In the genomic region with DNA sequence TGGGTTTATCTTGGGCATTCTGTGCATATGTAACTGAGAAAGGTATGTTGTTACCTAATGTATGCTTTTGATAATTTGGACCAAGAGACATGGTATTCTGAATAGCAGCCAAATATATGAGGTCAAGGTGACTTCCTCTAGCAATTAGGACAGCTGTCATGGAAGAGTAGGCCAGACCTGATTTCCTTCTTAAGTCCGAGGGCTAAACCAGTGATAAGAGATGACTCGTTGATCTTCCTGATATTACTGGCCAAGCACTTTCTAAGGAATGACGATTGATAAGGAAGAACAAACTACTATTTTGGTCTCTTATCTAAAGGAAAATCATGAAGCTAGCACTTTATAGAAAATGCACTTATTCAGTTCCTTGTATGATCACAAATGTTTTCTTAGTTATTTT, we compare ENCODE assay signal across 14 cellular contexts. TPM values are rescaled to one million over a fixed set of nuclear protein-coding genes. Genes with fewer than 3 reads are reported as not detected.
DNase-seq lines count a peak whose midpoint lies in the region; ATAC-seq, FAIRE-seq and TF ChIP-seq lines count a peak whose summit lies in the region.
"Had no signal": no experiment of that assay in that cellular context is flagged by ENCODE, and none has a peak within 500 bp of the region (broad histone marks: within the 10 kb centered on the region; RNA-seq: fewer than 3 reads in every experiment).

No MANE protein-coding gene starts in this region.

- H3K36me3 ChIP-seq in CD4-positive, CD25-positive, alpha-beta regulatory T cell (ENCODE audit: control insufficient read depth, insufficient read depth, low read length): no peaks in the 10 kb centered on the region
- H3K36me3 ChIP-seq in trophoblast cell (ENCODE audit: control insufficient read depth in 1 of 2, insufficient read depth in 2 of 2, low read length in 2 of 2): no peaks in the 10 kb centered on the region

- no peaks in the 10 kb centered on the region for H3K9me3 Mint-ChIP-seq in CD4-positive, CD25-positive, alpha-beta regulatory T cell
- no peaks in the 10 kb centered on the region for H3K9me3 Mint-ChIP-seq in activated naive CD4-positive, alpha-beta T cell treated with anti-CD3 and anti-CD28 coated beads, Interleukin-2, amount 10 ng/mL, durations not matched to agents 7 days and 5 days
- H3K9me3 Mint-ChIP-seq: CD4-positive, alpha-beta T cell had no signal

- H3K23ac ChIP-seq in trophoblast cell (ENCODE audit: low read length): no peak overlapping the region

- peak overlapping the region in 2 of 3 donors; percentile 7 to 13 for H3K27ac Mint-ChIP-seq in CD4-positive, CD25-positive, alpha-beta regulatory T cell
- H3K27ac Mint-ChIP-seq in activated naive CD4-positive, alpha-beta T cell treated with anti-CD3 and anti-CD28 coated beads, Interleukin-2, amount 10 ng/mL, durations not matched to agents 7 days and 5 days: no peak overlapping the region
- H3K27ac Mint-ChIP-seq: CD4-positive, alpha-beta T cell had no signal

- no peak overlapping the region for H3K18ac ChIP-seq in trophoblast cell (ENCODE audit: low read length)

- H4K8ac ChIP-seq in trophoblast cell (ENCODE audit: low read depth, low read length): no peak overlapping the region

- no peak overlapping the region for H4K91ac ChIP-seq in trophoblast cell (ENCODE audit: low read depth, low read length)

- no peaks in the 10 kb centered on the region for H3K27me3 Mint-ChIP-seq in CD4-positive, CD25-positive, alpha-beta regulatory T cell
- H3K27me3 Mint-ChIP-seq in activated naive CD4-positive, alpha-beta T cell treated with anti-CD3 and anti-CD28 coated beads, Interleukin-2, amount 10 ng/mL, durations not matched to agents 7 days and 5 days: no peaks in the 10 kb centered on the region
- H3K27me3 Mint-ChIP-seq: CD4-positive, alpha-beta T cell had no signal

- no peak overlapping the region for H3K14ac ChIP-seq in trophoblast cell (ENCODE audit: low read length)

- H3K9me3 ChIP-seq in CD4-positive, CD25-positive, alpha-beta regulatory T cell (ENCODE audit: control insufficient read depth in 2 of 2, low read length in 2 of 2): no peaks in the 10 kb centered on the region
- H3K9me3 ChIP-seq in trophoblast cell (ENCODE audit: insufficient read depth, low read depth, low read length): no peaks in the 10 kb centered on the region

- H3K9ac ChIP-seq in trophoblast cell (ENCODE audit: low read length): no peak overlapping the region

- DNase-seq in CD4-positive, CD25-positive, alpha-beta regulatory T cell: no peak
- DNase-seq in LoVo (ENCODE audit: low spot score) (peak; percentile 28), dermis blood vessel endothelial cell (peak; percentile 51), trophoblast cell (peak; percentile 64 to 88), GM12891 (ENCODE audit: insufficient read length, low spot score) (no peak)
- DNase-seq in activated naive CD4-positive, alpha-beta T cell treated with anti-CD3 and anti-CD28 coated beads, Interleukin-2, amount 10 ng/mL, durations not matched to agents 7 days and 5 days: no peak
- DNase-seq: activated CD4-positive, alpha-beta T cell treated with anti-CD3 and anti-CD28 coated beads for 1 hour; CD4-positive, alpha-beta T cell; HCEC 1CT; Karpas-422; NCI-H2227 treated with DMSO at 0.1 percent for 48 hours; SHP77 treated with DMSO at 0.1 percent for 48 hours had no signal

- no peak overlapping the region for H2BK12ac ChIP-seq in trophoblast cell (ENCODE audit: low read length)

- no peak overlapping the region for H3K4me2 ChIP-seq in trophoblast cell (ENCODE audit: low read length)

- H2BK120ac ChIP-seq in trophoblast cell (ENCODE audit: insufficient read depth, low read length, poor library complexity): no peak overlapping the region

- no peaks in the 10 kb centered on the region for H3K27me3 ChIP-seq in CD4-positive, CD25-positive, alpha-beta regulatory T cell (ENCODE audit: control insufficient read depth, insufficient read depth, low read length)
- no peaks in the 10 kb centered on the region for H3K27me3 ChIP-seq in trophoblast cell (ENCODE audit: insufficient read depth, low read length)

- CTCF ChIA-PET in activated naive CD4-positive, alpha-beta T cell treated with anti-CD3 and anti-CD28 coated beads, Interleukin-2, amount 10 ng/mL, durations not matched to agents 7 days and 5 days (lab: Charles Lee): interaction anchor here (1.2 kb wide), 1 partner anchor 16 kb away, joined by 4 read pairs; no protein-coding TSS in a partner anchor

- H3K4me1 Mint-ChIP-seq in CD4-positive, CD25-positive, alpha-beta regulatory T cell: peaks cover 25 to 57% (median 46%) of the 10 kb centered on the region in 4 donors
- peaks cover 4% of the 10 kb centered on the region for H3K4me1 Mint-ChIP-seq in activated naive CD4-positive, alpha-beta T cell treated with anti-CD3 and anti-CD28 coated beads, Interleukin-2, amount 10 ng/mL, durations not matched to agents 7 days and 5 days

- H2BK5ac ChIP-seq in trophoblast cell (ENCODE audit: low read depth, low read length, poor library complexity): no peak overlapping the region

- TF ChIP-seq POLR2A in GM12891 (IDR thresholded peaks at IDR 0.05; ENCODE audit: low read depth, low read length) (no peak), GM18505 (IDR thresholded peaks at IDR 0.05; ENCODE audit: borderline replicate concordance, extremely low read depth, insufficient read depth, insufficient read length) (no peak)

- no peak overlapping the region for H3K4ac ChIP-seq in trophoblast cell (ENCODE audit: low read depth, low read length)

- no CpG with 5 or more reads among the region's 3 CpGs for WGBS in trophoblast cell (ENCODE audit: extremely low coverage, insufficient coverage, insufficient read length)

- peaks cover 7% of the 10 kb centered on the region for H3K36me3 Mint-ChIP-seq in CD4-positive, CD25-positive, alpha-beta regulatory T cell
- no peaks in the 10 kb centered on the region for H3K36me3 Mint-ChIP-seq in activated naive CD4-positive, alpha-beta T cell treated with anti-CD3 and anti-CD28 coated beads, Interleukin-2, amount 10 ng/mL, durations not matched to agents 7 days and 5 days

- ATAC-seq in CD4-positive, CD25-positive, alpha-beta regulatory T cell (ENCODE audit: low read depth in 2 of 2): no peak
- no peak for ATAC-seq in GM18505 (IDR thresholded peaks at IDR 0.05; ENCODE audit: unreplicated experiment)
- ATAC-seq in GM19351 (IDR thresholded peaks at IDR 0.05; ENCODE audit: unreplicated experiment): no peak

- H3K79me1 ChIP-seq in trophoblast cell (ENCODE audit: low read length): peaks cover 7% of the 10 kb centered on the region

- H2AFZ ChIP-seq in trophoblast cell (ENCODE audit: insufficient read depth, low read length, poor library complexity): no peak overlapping the region

- FAIRE-seq in GM12891 (lab: Jason Lieb, UNC): no peak

- H3K27ac ChIP-seq in CD4-positive, CD25-positive, alpha-beta regulatory T cell (ENCODE audit: insufficient read depth, low read length, poor library complexity, severe bottlenecking): no peak overlapping the region
- peak overlapping the region; percentile 19 for H3K27ac ChIP-seq in trophoblast cell (ENCODE audit: low read depth, low read length)

- peaks cover 23% of the 10 kb centered on the region for H3K4me1 ChIP-seq in CD4-positive, CD25-positive, alpha-beta regulatory T cell (ENCODE audit: control insufficient read depth, insufficient read depth, low read length, poor library complexity, severe bottlenecking)
- H3K4me1 ChIP-seq in trophoblast cell (ENCODE audit: control insufficient read depth in 1 of 2, insufficient read depth in 2 of 2, low read length in 2 of 2): peaks cover 18 to 28% of the 10 kb centered on the region in 2 experiments

- H3K79me2 ChIP-seq in trophoblast cell (ENCODE audit: control insufficient read depth, insufficient read depth, low read length, poor library complexity): peaks cover 2% of the 10 kb centered on the region

- no peak overlapping the region for H4K12ac ChIP-seq in trophoblast cell (ENCODE audit: low read depth, low read length)

- H2AK5ac ChIP-seq in trophoblast cell (ENCODE audit: low read length): no peak overlapping the region

- H3K4me3 Mint-ChIP-seq in CD4-positive, CD25-positive, alpha-beta regulatory T cell: no peak overlapping the region
- no peak overlapping the region for H3K4me3 Mint-ChIP-seq in activated naive CD4-positive, alpha-beta T cell treated with anti-CD3 and anti-CD28 coated beads, Interleukin-2, amount 10 ng/mL, durations not matched to agents 7 days and 5 days
- H3K4me3 Mint-ChIP-seq: CD4-positive, alpha-beta T cell had no signal

- no peak overlapping the region for H3K4me3 ChIP-seq in CD4-positive, CD25-positive, alpha-beta regulatory T cell (ENCODE audit: low read depth, low read length)
- H3K4me3 ChIP-seq in trophoblast cell (ENCODE audit: low read depth, low read length): no peak overlapping the region

TF ChIP-seq in GM12891, 5 proteins besides CTCF, POLR2A, EP300 and RAD21:
- TF ChIP-seq TAF1 (IDR thresholded peaks at IDR 0.05; ENCODE audit: low read depth, low read length): no peak
- no peak for TF ChIP-seq PAX5 (IDR thresholded peaks at IDR 0.05; ENCODE audit: insufficient read depth, low read length, severe bottlenecking)
- TF ChIP-seq SPI1 (IDR thresholded peaks at IDR 0.05; ENCODE audit: low read depth, low read length): no peak
- TF ChIP-seq POLR2AphosphoS5 (IDR thresholded peaks at IDR 0.05; ENCODE audit: low read depth, low read length): no peak
- no peak for TF ChIP-seq POU2F2 (IDR thresholded peaks at IDR 0.05; ENCODE audit: low read depth, low read length)
TF ChIP-seq in GM12891: peak in this region for 0.

RNA-seq across cellular contexts. Expression of gene ARHGAP35, which starts 42.7 kb away (rescaled TPM):
- total RNA-seq in CD4-positive, CD25-positive, alpha-beta regulatory T cell: 47.7 TPM
- polyA plus RNA-seq in CD4-positive, CD25-positive, alpha-beta regulatory T cell: 1 to 10 TPM; 3.4 to 4.7 (median 4.2) TPM
- 25.9 and 44.5 TPM in 2 replicates for total RNA-seq in dermis blood vessel endothelial cell
- 22.3 and 23.6 TPM in 2 replicates for polyA plus RNA-seq in trophoblast cell (2013)
- 9.9 TPM for polyA plus RNA-seq in GM12891 (2012; ENCODE audit: low read depth, missing spikeins)

RNA-seq across cellular contexts. Expression of gene AP2S1, which starts 52.8 kb away (rescaled TPM):
- 41.5 TPM for total RNA-seq in CD4-positive, CD25-positive, alpha-beta regulatory T cell
- 10 to 100 TPM; 61.3 to 90.1 (median 75.3) TPM for polyA plus RNA-seq in CD4-positive, CD25-positive, alpha-beta regulatory T cell
- 118 and 218 TPM in 2 replicates for total RNA-seq in dermis blood vessel endothelial cell
- polyA plus RNA-seq in trophoblast cell (2013): 234 TPM in 2 replicates
- polyA plus RNA-seq in GM12891 (2012; ENCODE audit: low read depth, missing spikeins): 103 TPM

Comparison
In these comparisons a context has a peak if more than half of its experiments do, and no peak if none do; other contexts are left out.
1. DNase-seq: peak in LoVo (single experiment), dermis blood vessel endothelial cell (single experiment) and trophoblast cell (2 of 2); none in CD4-positive, CD25-positive, alpha-beta regulatory T cell (0 of 3), GM12891 (single experiment) and activated naive CD4-positive, alpha-beta T cell treated with anti-CD3 and anti-CD28 coated beads, Interleukin-2, amount 10 ng/mL, durations not matched to agents 7 days and 5 days (single experiment).